8 cellular contexts compared by ENCODE assay signal in the genomic region with DNA sequence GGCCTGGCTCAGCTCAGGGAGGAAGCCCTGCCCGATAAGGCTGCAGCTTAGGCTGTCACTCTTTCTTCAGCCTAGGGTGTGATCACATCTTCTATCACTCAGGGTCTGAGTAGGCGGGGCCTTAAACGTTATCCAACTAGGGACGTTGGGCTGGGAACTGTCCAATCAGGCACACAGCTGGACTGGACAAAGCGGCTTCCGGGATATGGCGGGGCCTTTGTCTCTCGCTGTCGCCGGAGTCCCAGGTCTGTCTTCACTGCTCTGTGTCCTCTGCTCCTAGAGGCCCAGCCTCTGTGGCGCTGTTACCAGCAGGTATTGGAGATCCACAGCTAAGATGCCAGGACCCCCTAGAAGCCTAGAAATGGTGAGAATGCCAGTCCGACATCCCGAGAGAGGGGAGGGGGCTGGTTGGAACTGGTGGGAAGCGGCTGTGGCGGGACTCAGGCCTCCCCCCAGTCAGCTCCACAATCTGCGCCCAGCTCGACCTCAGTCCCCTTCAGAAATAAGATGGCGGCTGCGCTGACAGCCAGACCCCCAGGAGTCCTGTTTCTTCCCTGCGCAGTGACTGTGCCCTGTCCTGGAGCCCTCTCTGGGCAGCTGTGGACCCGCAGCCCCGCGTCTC. TPM values are rescaled to one million over a fixed set of nuclear protein-coding genes. Genes with fewer than 3 reads are reported as not detected.
DNase-seq lines count a peak whose midpoint lies in the region; ATAC-seq, FAIRE-seq and TF ChIP-seq lines count a peak whose summit lies in the region.

A gene (plus strand): TSS at position 214 of the 622 bp plus-strand sequence. CDS start 121 bp downstream, at position 335.

- DNase-seq in GM18507 (ENCODE audit: extremely low spot score, insufficient read length, low read depth): peak; percentile 70
- peak; percentile 93 for DNase-seq in NCI-H446 treated with DMSO at 0.1 percent for 48 hours (lab: John Stamatoyannopoulos, UW)
- DNase-seq in activated CD4-positive, alpha-beta memory T cell treated with anti-CD3 and anti-CD28 coated beads for 36 hours: peak; percentile 90
- DNase-seq in right lobe of liver: peak; percentile 72 to 82 (median 79)
- DNase-seq in stimulated activated CD4-positive, alpha-beta T cell treated with anti-CD3 and anti-CD28 coated beads, Interleukin-4, amount 100 ng/mL, for 24 hours: peak; percentile 86
- no peak for DNase-seq in DMS153 treated with DMSO at 0.1 percent for 48 hours (lab: John Stamatoyannopoulos, UW; ENCODE audit: unreplicated experiment)

- H3K9ac ChIP-seq in duodenal mucosa (ENCODE audit: low read depth in 1 of 2, low read length in 2 of 2): peak within 1 kb of the TSS; percentile 79 to 80

- peaks cover 18% of the 10 kb centered on the region for H3K36me3 Mint-ChIP-seq in activated CD4-positive, alpha-beta memory T cell treated with anti-CD3 and anti-CD28 coated beads for 36 hours

- H3K4me3 ChIP-seq in duodenal mucosa (ENCODE audit: low read depth in 1 of 2, low read length in 2 of 2) (peak within 1 kb of the TSS; percentile 79 to 87), right lobe of liver (peak within 1 kb of the TSS; percentile 44 to 53 (median 48))

- peak within 1 kb of the TSS; percentile 83 for H3K27ac ChIP-seq in duodenal mucosa (ENCODE audit: low read depth, low read length)
- peak within 1 kb of the TSS; percentile 47 to 70 (median 47) for H3K27ac ChIP-seq in right lobe of liver

- H3K4me1 ChIP-seq in duodenal mucosa (ENCODE audit: control insufficient read depth in 1 of 2, insufficient read depth in 2 of 2, low read length in 2 of 2) (no peaks in the 10 kb centered on the region), right lobe of liver (no peaks in the 10 kb centered on the region)

- peaks cover 5% of the 10 kb centered on the region for H3K4me1 Mint-ChIP-seq in activated CD4-positive, alpha-beta memory T cell treated with anti-CD3 and anti-CD28 coated beads for 36 hours (ENCODE audit: low read depth)

- H3K9me3 ChIP-seq in duodenal mucosa (ENCODE audit: control insufficient read depth in 1 of 2, low read length in 2 of 2) (no peaks in the 10 kb centered on the region), right lobe of liver (no peaks in the 10 kb centered on the region)

- peak within 1 kb of the TSS; percentile 95 for H3K4me3 Mint-ChIP-seq in activated CD4-positive, alpha-beta memory T cell treated with anti-CD3 and anti-CD28 coated beads for 36 hours

- POLR2A ChIA-PET in activated CD4-positive, alpha-beta memory T cell treated with anti-CD3 and anti-CD28 coated beads for 36 hours (lab: Charles Lee): interaction anchor here (0.9 to 2.0 kb wide), 4 partner anchors 54 to 692 kb away, joined by 3 to 15 read pairs (median 7); a partner anchor contains a TSS

- H3K36me3 ChIP-seq in duodenal mucosa (ENCODE audit: control insufficient read depth in 1 of 2, insufficient read depth in 2 of 2, low read length in 2 of 2) (no peaks in the 10 kb centered on the region), right lobe of liver (no peaks in the 10 kb centered on the region)

- WGBS in right lobe of liver (ENCODE audit: insufficient coverage, low coverage, low lambda C conversion rate, missing lambda C conversion rate): 15% methylated on average over 4 of the region's 23 CpGs

- ATAC-seq in HG02981 (IDR thresholded peaks at IDR 0.05; ENCODE audit: unreplicated experiment) (peak; percentile 99), right lobe of liver (peak; percentile 96 to 99 (median 98))

- CTCF ChIA-PET in activated CD4-positive, alpha-beta memory T cell treated with anti-CD3 and anti-CD28 coated beads for 36 hours (lab: Charles Lee): interaction anchor here (0.6 to 1.3 kb wide), 2 partner anchors 53 to 56 kb away, joined by 3 read pairs; no protein-coding TSS in a partner anchor

- no peaks in the 10 kb centered on the region for H3K27me3 Mint-ChIP-seq in activated CD4-positive, alpha-beta memory T cell treated with anti-CD3 and anti-CD28 coated beads for 36 hours

- intact Hi-C loops in activated CD4-positive, alpha-beta memory T cell treated with anti-CD3 and anti-CD28 coated beads for 36 hours (cut with micrococcal nuclease): loop anchor here (1.0 to 5.0 kb wide), 4 partner anchors 33 to 835 kb away; a partner anchor contains a TSS
- intact Hi-C loops in right lobe of liver (cut with DNase I): no loop called here

- no peak for TF ChIP-seq CTCF in right lobe of liver (IDR thresholded peaks at IDR 0.05)

- peak within 1 kb of the TSS; percentile 91 for H3K27ac Mint-ChIP-seq in activated CD4-positive, alpha-beta memory T cell treated with anti-CD3 and anti-CD28 coated beads for 36 hours

- no peaks in the 10 kb centered on the region for H3K27me3 ChIP-seq in duodenal mucosa (ENCODE audit: control insufficient read depth in 1 of 2, insufficient read depth in 2 of 2, low read length in 2 of 2)
- no peaks in the 10 kb centered on the region for H3K27me3 ChIP-seq in right lobe of liver

- peak; percentile 91 for FAIRE-seq in GM18507 (lab: Jason Lieb, UNC)

- H3K9me3 Mint-ChIP-seq in activated CD4-positive, alpha-beta memory T cell treated with anti-CD3 and anti-CD28 coated beads for 36 hours: peaks cover 3% of the 10 kb centered on the region

- TF ChIP-seq POLR2A in right lobe of liver (IDR thresholded peaks at IDR 0.05): peak; percentile 50

RNA-seq across cellular contexts. Expression of the gene that starts here (rescaled TPM):
- total RNA-seq in activated CD4-positive, alpha-beta memory T cell treated with anti-CD3 and anti-CD28 coated beads for 36 hours: 1 to 10 TPM; 6.7 to 7.7 TPM
- total RNA-seq in right lobe of liver: 1 to 10 TPM; 5.2 to 10.0 (median 8.0) TPM
